ENCODE assay signal across 8 cellular contexts in the genomic region with DNA sequence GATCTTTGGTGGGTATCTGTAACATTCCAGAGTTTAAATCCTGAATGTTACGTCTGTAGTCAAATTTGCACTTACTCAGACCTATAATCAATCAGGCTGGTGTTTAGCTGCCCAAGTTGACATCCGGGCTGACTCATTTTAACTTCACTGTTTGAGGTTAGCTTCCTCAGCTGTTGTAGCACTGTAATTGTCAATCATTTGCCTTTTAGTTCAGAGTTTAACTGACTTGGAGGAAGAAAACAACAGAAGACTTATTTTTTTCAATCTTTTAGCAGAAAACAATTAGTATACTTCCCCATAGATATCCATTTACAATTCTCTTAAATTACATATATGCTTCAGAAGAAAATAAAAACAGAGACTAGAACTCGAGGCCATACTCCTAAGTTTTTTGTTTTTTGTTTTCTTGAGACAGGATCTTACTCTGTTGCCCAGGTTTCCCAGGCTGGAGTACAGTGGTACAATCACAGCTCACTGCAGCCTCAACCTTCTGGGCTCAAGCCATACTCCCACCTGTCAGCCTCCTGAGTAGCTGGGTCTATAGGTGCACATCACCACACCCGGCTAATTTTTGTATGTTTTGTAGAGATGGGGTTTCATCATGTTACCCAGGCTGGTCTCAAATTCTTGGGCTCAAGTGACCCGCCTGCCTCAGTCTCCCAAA.
DNase-seq lines count a peak whose midpoint lies in the region; ATAC-seq and TF ChIP-seq lines count a peak whose summit lies in the region.

No MANE protein-coding gene starts in this region.

- DNase-seq in AG04449 (ENCODE audit: low read depth, low spot score), result peak; percentile 71
- DNase-seq in kidney glomerular epithelial cell (lab: John Stamatoyannopoulos, UW), result peak; percentile 96
- no peak for DNase-seq in SHP77 treated with DMSO at 0.1 percent for 48 hours (lab: John Stamatoyannopoulos, UW)
- DNase-seq in NCI-H82 treated with DMSO at 0.1 percent for 48 hours (lab: John Stamatoyannopoulos, UW; ENCODE audit: unreplicated experiment), result no peak
- no peak for DNase-seq in stimulated activated naive CD4-positive, alpha-beta T cell treated with Interleukin-2 at 50 U/mL for 16 hours (lab: John Stamatoyannopoulos, UW)

- POLR2A ChIA-PET in AG04449 (lab: Yijun Ruan, JAX), result interaction anchor here (1.4 to 2.3 kb wide), 2 partner anchors 17 to 37 kb away, joined by 3 to 7 read pairs; no protein-coding TSS in a partner anchor

- no peak overlapping the region for H3K4me3 ChIP-seq in AG04449 (ENCODE audit: low read depth, low read length)

- no peak for TF ChIP-seq CTCF in AG04449 (IDR thresholded peaks at IDR 0.05; ENCODE audit: insufficient read depth, low read length, missing control alignments)

- peak; percentile 99 for ATAC-seq in GM18868 (IDR thresholded peaks at IDR 0.05; ENCODE audit: unreplicated experiment)
- peak; percentile 99 for ATAC-seq in HG02981 (IDR thresholded peaks at IDR 0.05; ENCODE audit: unreplicated experiment)
- peak; percentile 62 for ATAC-seq in SK-N-SH treated with all-trans-retinoic acid at 6 μM for 48 hours

- CTCF ChIA-PET in AG04449 (lab: Yijun Ruan, JAX), result interaction anchor here (1.0 to 2.7 kb wide), 3 partner anchors 19 to 188 kb away, joined by 3 to 11 read pairs (median 3); no protein-coding TSS in a partner anchor

TF ChIP-seq in SK-N-SH treated with all-trans-retinoic acid at 6 μM for 48 hours, 23 proteins besides CTCF, POLR2A, EP300 and RAD21:
- TF ChIP-seq ZNF565 (CRISPR knock-in tag; conservative IDR thresholded peaks at IDR 0.05; ENCODE audit: low read depth) (no peak), ZFP30 (CRISPR knock-in tag; IDR thresholded peaks at IDR 0.05) (no peak), RARB (CRISPR knock-in tag; IDR thresholded peaks at IDR 0.05) (peak; percentile 58; the same call in 1 of the 2 replicates), ZFP3 (CRISPR knock-in tag; IDR thresholded peaks at IDR 0.05) (no peak), BACH2 (CRISPR knock-in tag; IDR thresholded peaks at IDR 0.05; ENCODE audit: borderline replicate concordance) (no peak), ESRRG (CRISPR knock-in tag; IDR thresholded peaks at IDR 0.05) (no peak), ISL1 (CRISPR knock-in tag; IDR thresholded peaks at IDR 0.05) (peak; percentile 84), TOX (CRISPR knock-in tag; IDR thresholded peaks at IDR 0.05; ENCODE audit: borderline replicate concordance) (peak; percentile 89; the same call in 1 of the 2 replicates), PPARA (CRISPR knock-in tag; IDR thresholded peaks at IDR 0.05; ENCODE audit: borderline replicate concordance) (no peak), CSDC2 (CRISPR knock-in tag; IDR thresholded peaks at IDR 0.05) (peak; percentile 49; the same call in 1 of the 2 replicates), TCF4 (CRISPR knock-in tag; IDR thresholded peaks at IDR 0.05; ENCODE audit: borderline replicate concordance) (no peak), ZC3H10 (CRISPR knock-in tag; IDR thresholded peaks at IDR 0.05) (peak; percentile 23; the same call in 1 of the 2 replicates)
- TF ChIP-seq, protein P1, sequence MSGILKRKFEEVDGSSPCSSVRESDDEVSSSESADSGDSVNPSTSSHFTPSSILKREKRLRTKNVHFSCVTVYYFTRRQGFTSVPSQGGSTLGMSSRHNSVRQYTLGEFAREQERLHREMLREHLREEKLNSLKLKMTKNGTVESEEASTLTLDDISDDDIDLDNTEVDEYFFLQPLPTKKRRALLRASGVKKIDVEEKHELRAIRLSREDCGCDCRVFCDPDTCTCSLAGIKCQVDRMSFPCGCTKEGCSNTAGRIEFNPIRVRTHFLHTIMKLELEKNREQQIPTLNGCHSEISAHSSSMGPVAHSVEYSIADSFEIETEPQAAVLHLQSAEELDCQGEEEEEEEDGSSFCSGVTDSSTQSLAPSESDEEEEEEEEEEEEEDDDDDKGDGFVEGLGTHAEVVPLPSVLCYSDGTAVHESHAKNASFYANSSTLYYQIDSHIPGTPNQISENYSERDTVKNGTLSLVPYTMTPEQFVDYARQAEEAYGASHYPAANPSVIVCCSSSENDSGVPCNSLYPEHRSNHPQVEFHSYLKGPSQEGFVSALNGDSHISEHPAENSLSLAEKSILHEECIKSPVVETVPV (CRISPR knock-in tag; IDR thresholded peaks at IDR 0.05), result no peak
- TF ChIP-seq, protein P2, sequence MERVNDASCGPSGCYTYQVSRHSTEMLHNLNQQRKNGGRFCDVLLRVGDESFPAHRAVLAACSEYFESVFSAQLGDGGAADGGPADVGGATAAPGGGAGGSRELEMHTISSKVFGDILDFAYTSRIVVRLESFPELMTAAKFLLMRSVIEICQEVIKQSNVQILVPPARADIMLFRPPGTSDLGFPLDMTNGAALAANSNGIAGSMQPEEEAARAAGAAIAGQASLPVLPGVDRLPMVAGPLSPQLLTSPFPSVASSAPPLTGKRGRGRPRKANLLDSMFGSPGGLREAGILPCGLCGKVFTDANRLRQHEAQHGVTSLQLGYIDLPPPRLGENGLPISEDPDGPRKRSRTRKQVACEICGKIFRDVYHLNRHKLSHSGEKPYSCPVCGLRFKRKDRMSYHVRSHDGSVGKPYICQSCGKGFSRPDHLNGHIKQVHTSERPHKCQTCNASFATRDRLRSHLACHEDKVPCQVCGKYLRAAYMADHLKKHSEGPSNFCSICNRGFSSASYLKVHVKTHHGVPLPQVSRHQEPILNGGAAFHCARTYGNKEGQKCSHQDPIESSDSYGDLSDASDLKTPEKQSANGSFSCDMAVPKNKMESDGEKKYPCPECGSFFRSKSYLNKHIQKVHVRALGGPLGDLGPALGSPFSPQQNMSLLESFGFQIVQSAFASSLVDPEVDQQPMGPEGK (CRISPR knock-in tag; IDR thresholded peaks at IDR 0.05; ENCODE audit: borderline replicate concordance), result 0 out of 2 replicates have a peak, but pooled peaks have one; percentile 53
- TF ChIP-seq, protein P3, sequence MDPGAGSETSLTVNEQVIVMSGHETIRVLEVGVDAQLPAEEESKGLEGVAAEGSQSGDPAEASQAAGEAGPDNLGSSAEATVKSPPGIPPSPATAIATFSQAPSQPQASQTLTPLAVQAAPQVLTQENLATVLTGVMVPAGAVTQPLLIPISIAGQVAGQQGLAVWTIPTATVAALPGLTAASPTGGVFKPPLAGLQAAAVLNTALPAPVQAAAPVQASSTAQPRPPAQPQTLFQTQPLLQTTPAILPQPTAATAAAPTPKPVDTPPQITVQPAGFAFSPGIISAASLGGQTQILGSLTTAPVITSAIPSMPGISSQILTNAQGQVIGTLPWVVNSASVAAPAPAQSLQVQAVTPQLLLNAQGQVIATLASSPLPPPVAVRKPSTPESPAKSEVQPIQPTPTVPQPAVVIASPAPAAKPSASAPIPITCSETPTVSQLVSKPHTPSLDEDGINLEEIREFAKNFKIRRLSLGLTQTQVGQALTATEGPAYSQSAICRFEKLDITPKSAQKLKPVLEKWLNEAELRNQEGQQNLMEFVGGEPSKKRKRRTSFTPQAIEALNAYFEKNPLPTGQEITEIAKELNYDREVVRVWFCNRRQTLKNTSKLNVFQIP (CRISPR knock-in tag; IDR thresholded peaks at IDR 0.05; ENCODE audit: borderline replicate concordance, low read depth), result no peak
- TF ChIP-seq, protein P4, sequence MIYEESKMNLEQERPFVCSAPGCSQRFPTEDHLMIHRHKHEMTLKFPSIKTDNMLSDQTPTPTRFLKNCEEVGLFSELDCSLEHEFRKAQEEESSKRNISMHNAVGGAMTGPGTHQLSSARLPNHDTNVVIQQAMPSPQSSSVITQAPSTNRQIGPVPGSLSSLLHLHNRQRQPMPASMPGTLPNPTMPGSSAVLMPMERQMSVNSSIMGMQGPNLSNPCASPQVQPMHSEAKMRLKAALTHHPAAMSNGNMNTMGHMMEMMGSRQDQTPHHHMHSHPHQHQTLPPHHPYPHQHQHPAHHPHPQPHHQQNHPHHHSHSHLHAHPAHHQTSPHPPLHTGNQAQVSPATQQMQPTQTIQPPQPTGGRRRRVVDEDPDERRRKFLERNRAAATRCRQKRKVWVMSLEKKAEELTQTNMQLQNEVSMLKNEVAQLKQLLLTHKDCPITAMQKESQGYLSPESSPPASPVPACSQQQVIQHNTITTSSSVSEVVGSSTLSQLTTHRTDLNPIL (CRISPR knock-in tag; IDR thresholded peaks at IDR 0.05; ENCODE audit: low read depth), result peak; percentile 67

Comparison
In these comparisons a context has a peak if more than half of its experiments do, and no peak if none do; other contexts are left out.
1. DNase-seq: peak in AG04449 (single experiment) and kidney glomerular epithelial cell (single experiment); none in SHP77 treated with DMSO at 0.1 percent for 48 hours (single experiment), NCI-H82 treated with DMSO at 0.1 percent for 48 hours (single experiment) and stimulated activated naive CD4-positive, alpha-beta T cell treated with Interleukin-2 at 50 U/mL for 16 hours (single experiment).
2. Peak in every context shown above with its lines, with median percentiles within 50 percentile points of each other: ATAC-seq.